23 cellular contexts compared by ENCODE assay signal in genomic region chr9:109385499-109385898, GRCh38.
A peak's percentile ranks its signal among the peaks of the same experiment; 100 is the strongest.
DNase-seq lines count a peak whose midpoint lies in the region; ATAC-seq, FAIRE-seq and TF ChIP-seq lines count a peak whose summit lies in the region.
"Had no signal": no experiment of that assay in that cellular context is flagged by ENCODE, and none has a peak within 500 bp of the region (broad histone marks: within the 10 kb centered on the region; RNA-seq: fewer than 3 reads in every experiment).

No MANE protein-coding gene starts in this region.

- H3K27ac Mint-ChIP-seq in HFFc6 = no peak overlapping the region
- H3K27ac Mint-ChIP-seq: CD4-positive, alpha-beta T cell had no signal

- H3K36me3 Mint-ChIP-seq in HFFc6 (ENCODE audit: low read depth) = no peaks in the 10 kb centered on the region

- no peak overlapping the region for H3K4me3 Mint-ChIP-seq in HFFc6
- H3K4me3 Mint-ChIP-seq: CD4-positive, alpha-beta T cell had no signal

- peak; percentile 41 for ATAC-seq in GM18909 (IDR thresholded peaks at IDR 0.05; ENCODE audit: poor library complexity, unreplicated experiment)
- ATAC-seq in HG02981 (IDR thresholded peaks at IDR 0.05; ENCODE audit: unreplicated experiment) = peak; percentile 45
- ATAC-seq in HG03571 (IDR thresholded peaks at IDR 0.05; ENCODE audit: unreplicated experiment) = peak; percentile 39
- no peak for ATAC-seq in GM21717 (IDR thresholded peaks at IDR 0.05; ENCODE audit: unreplicated experiment)
- ATAC-seq: HCT116, Panc1 had no signal

- FAIRE-seq in bronchial epithelial cell (lab: Jason Lieb, UNC) (no peak), urothelium cell line (lab: Jason Lieb, UNC) (no peak)
- FAIRE-seq: A204.1, D721Med had no signal

- no peak overlapping the region for H3K4me3 ChIP-seq in bronchial epithelial cell (ENCODE audit: low read depth, low read length)
- H3K4me3 ChIP-seq: BLaER1 treated with 17β-estradiol and CSF1 and Interleukin-3, amounts not matched to agents 10 nM and 100 nM; MG63 had no signal

- no peaks in the 10 kb centered on the region for H3K9me3 Mint-ChIP-seq in HFFc6
- H3K9me3 Mint-ChIP-seq: CD4-positive, alpha-beta T cell had no signal

- H3K4me1 Mint-ChIP-seq in HFFc6 (ENCODE audit: low read depth) = no peaks in the 10 kb centered on the region

- DNase-seq in bronchial epithelial cell (ENCODE audit: low read depth) = peak; percentile 15
- DNase-seq in SW 1271 (lab: John Stamatoyannopoulos, UW) = no peak
- no peak for DNase-seq in HFFc6
- DNase-seq in urothelium cell line (ENCODE audit: low spot score) = no peak
- DNase-seq: CD4-positive, alpha-beta T cell; DMS53; KG1; MG63; NCI-H1105 treated with DMSO at 0.1 percent for 48 hours; NCI-H146; NCI-H2029 treated with DMSO at 0.1 percent for 48 hours; NCI-H2227 treated with DMSO at 0.1 percent for 48 hours; NCI-H526 treated with DMSO at 0.1 percent for 48 hours; SHP77 treated with DMSO at 0.1 percent for 48 hours had no signal

- peaks cover 44% of the 10 kb centered on the region for H3K36me3 ChIP-seq in bronchial epithelial cell (ENCODE audit: control insufficient read depth, insufficient read depth, low read length)
- H3K36me3 ChIP-seq: BLaER1 treated with 17β-estradiol and CSF1 and Interleukin-3, amounts not matched to agents 10 nM and 100 nM had no signal

- peaks cover 28% of the 10 kb centered on the region for H3K27me3 Mint-ChIP-seq in HFFc6 (ENCODE audit: insufficient read depth)

- no peak for TF ChIP-seq CTCF in bronchial epithelial cell (IDR thresholded peaks at IDR 0.05; ENCODE audit: insufficient read depth, low read length, severe bottlenecking)
- no peak for TF ChIP-seq CTCF in HFFc6 (IDR thresholded peaks at IDR 0.05)

- H3K27me3 ChIP-seq in bronchial epithelial cell (ENCODE audit: control insufficient read depth, insufficient read depth, low read length) = no peaks in the 10 kb centered on the region
- H3K27me3 ChIP-seq: BLaER1 treated with 17β-estradiol and CSF1 and Interleukin-3, amounts not matched to agents 10 nM and 100 nM; MG63 had no signal
